In genomic region chr19:18762125-18763023, GRCh38 we compare ENCODE assay signal across 8 cellular contexts. TPM values are rescaled to one million over a fixed set of nuclear protein-coding genes. Genes with fewer than 3 reads are reported as not detected.
A peak's percentile ranks its signal among the peaks of the same experiment; 100 is the strongest.
DNase-seq lines count a peak whose midpoint lies in the region; ATAC-seq and TF ChIP-seq lines count a peak whose summit lies in the region.

No MANE protein-coding gene starts in this region.

- no peaks in the 10 kb centered on the region for H3K9me3 ChIP-seq in right cardiac atrium (ENCODE audit: control insufficient read depth, low read length)
- no peaks in the 10 kb centered on the region for H3K9me3 ChIP-seq in stomach

- no peaks in the 10 kb centered on the region for H3K27me3 ChIP-seq in right cardiac atrium (ENCODE audit: control insufficient read depth, insufficient read depth)
- H3K27me3 ChIP-seq in stomach = no peaks in the 10 kb centered on the region

- peaks cover 0 to under 1% (median 0%) of the 10 kb centered on the region in 4 donors for H3K36me3 ChIP-seq in stomach

- no peak for TF ChIP-seq CTCF in VCaP (conservative IDR thresholded peaks at IDR 0.05)
- TF ChIP-seq CTCF in stomach (IDR thresholded peaks at IDR 0.05) = peak in 1 of 7 experiments; percentile 12

- intact Hi-C loops in right cardiac atrium (cut with DNase I) (no loop called here), stomach (cut with DNase I; ENCODE audit: low total_unique reads) (no loop called here)

- peak; percentile 82 to 83 for ATAC-seq in right cardiac atrium
- ATAC-seq in GM19328 (IDR thresholded peaks at IDR 0.05; ENCODE audit: unreplicated experiment) = no peak

- DNase-seq in LoVo (ENCODE audit: low spot score) (peak; percentile 59), right cardiac atrium (peak; percentile 71 to 88 (median 85)), stomach (peak; percentile 98), superior temporal gyrus (ENCODE audit: extremely low spot score) (no peak)
- no peak for DNase-seq in activated CD8-positive, alpha-beta memory T cell treated with anti-CD3 and anti-CD28 coated beads, Interleukin-2, amount 50 U/mL, for 4 hours
- no peak for DNase-seq in stimulated activated CD4-positive, alpha-beta T cell treated with anti-CD3 and anti-CD28 coated beads, Interleukin-1b, Interleukin-23, amount 100 ng/mL, for 48 hours

- H3K4me3 ChIP-seq in right cardiac atrium (ENCODE audit: low read length) = no peak overlapping the region
- H3K4me3 ChIP-seq in stomach = peak overlapping the region in 3 of 4 donors; percentile 3 to 13 (median 9)

- TF ChIP-seq EP300 in stomach (IDR thresholded peaks at IDR 0.05) = no peak

- H3K4me1 ChIP-seq in right cardiac atrium (ENCODE audit: control insufficient read depth, insufficient read depth, low read length) (no peaks in the 10 kb centered on the region), stomach (peaks cover 27 to 57% (median 41%) of the 10 kb centered on the region in 4 donors)

- no peak for TF ChIP-seq POLR2A in stomach (IDR thresholded peaks at IDR 0.05)

- WGBS in right cardiac atrium = 34% methylated on average over 35 of the region's 35 CpGs
- WGBS in stomach, 5 donors = 18 to 48% (median 21%) methylated on average over 14 to 35 of the region's 35 CpGs

- H3K27ac ChIP-seq in VCaP = peak overlapping the region; percentile 99
- no peak overlapping the region for H3K27ac ChIP-seq in right cardiac atrium (ENCODE audit: low read length)
- H3K27ac ChIP-seq in stomach = peak overlapping the region; percentile 64 to 84 (median 73)

RNA-seq across cellular contexts. Expression of gene COMP, which starts 28.7 kb away (rescaled TPM):
- 10 to 100 TPM in 1 of 4 donors, 1 to 10 TPM in 3; 1.5 to 13.7 (median 4.7) TPM for total RNA-seq in right cardiac atrium
- 2.2 TPM for polyA plus RNA-seq in right cardiac atrium
- total RNA-seq in stomach = 1 to 10 TPM in 1 of 5 donors, not detected in 4; 1.4 TPM
- polyA plus RNA-seq in stomach = 1 to 10 TPM in 2 of 3 donors, under 1 TPM in 1; 0.62 to 4.1 (median 1.8) TPM

Comparison
In these comparisons a context has a peak if more than half of its experiments do, and no peak if none do; other contexts are left out.
1. DNase-seq: peak in LoVo (single experiment), right cardiac atrium (3 of 3) and stomach (single experiment); none in superior temporal gyrus (single experiment), activated CD8-positive, alpha-beta memory T cell treated with anti-CD3 and anti-CD28 coated beads, Interleukin-2, amount 50 U/mL, for 4 hours (single experiment) and stimulated activated CD4-positive, alpha-beta T cell treated with anti-CD3 and anti-CD28 coated beads, Interleukin-1b, Interleukin-23, amount 100 ng/mL, for 48 hours (single experiment).